In genomic region chr13:42275098-42275471, GRCh38 we compare ENCODE assay signal across 1 cellular context.
TF ChIP-seq lines count a peak whose summit lies in the region.

No MANE protein-coding gene starts in this region.

TF ChIP-seq in GM12878, 131 proteins besides CTCF, POLR2A, EP300 and RAD21 (continued from another document and continues in another):
- TF ChIP-seq SIN3A (IDR thresholded peaks at IDR 0.05; ENCODE audit: low read depth, low read length) (peak; percentile 44; the same call in 1 of the 2 replicates), RB1 (IDR thresholded peaks at IDR 0.05; ENCODE audit: borderline replicate concordance) (no peak), ZZZ3 (IDR thresholded peaks at IDR 0.05; ENCODE audit: control insufficient read depth, insufficient read length, low read depth) (no peak), USF1 (IDR thresholded peaks at IDR 0.05; ENCODE audit: borderline replicate concordance, extremely low read length, insufficient read depth, low read depth, low read length) (no peak), PAX5 (IDR thresholded peaks at IDR 0.05; ENCODE audit: borderline replicate concordance, low read depth, low read length) (peak; percentile 12; the same call in 1 of the 2 replicates), WRNIP1 (IDR thresholded peaks at IDR 0.05; ENCODE audit: borderline replicate concordance, low read depth, low read length) (no peak), MLLT1 (IDR thresholded peaks at IDR 0.05) (no peak), CBX3 (IDR thresholded peaks at IDR 0.05; ENCODE audit: borderline replicate concordance, low read depth) (no peak), MEF2B (IDR thresholded peaks at IDR 0.05; ENCODE audit: partially characterized antibody, poor library complexity, severe bottlenecking) (no peak), SPI1 (IDR thresholded peaks at IDR 0.05; ENCODE audit: borderline replicate concordance, insufficient read depth, low read depth, low read length) (peak; percentile 99), CEBPB (IDR thresholded peaks at IDR 0.05; ENCODE audit: borderline replicate concordance in 1 of 2, low read depth in 2 of 2, low read length in 2 of 2) (no peak), NFIC (IDR thresholded peaks at IDR 0.05; ENCODE audit: low read depth, low read length) (peak; percentile 31; the same call in 1 of the 2 replicates), SMARCA5 (IDR thresholded peaks at IDR 0.05) (no peak), IRF3 (IDR thresholded peaks at IDR 0.05) (no peak), BMI1 (IDR thresholded peaks at IDR 0.05; ENCODE audit: borderline replicate concordance) (no peak), CEBPZ (IDR thresholded peaks at IDR 0.05; ENCODE audit: low read depth, low read length) (no peak), EED (IDR thresholded peaks at IDR 0.05; ENCODE audit: low read depth) (peak; percentile 86), MYB (IDR thresholded peaks at IDR 0.05; ENCODE audit: borderline replicate concordance, low read depth, low read length) (no peak), ATF3 (IDR thresholded peaks at IDR 0.05; ENCODE audit: borderline replicate concordance, extremely low read depth, low read depth, low read length) (no peak), IKZF1 (conservative IDR thresholded peaks at IDR 0.05) (peak; percentile 87), ZNF384 (IDR thresholded peaks at IDR 0.05; ENCODE audit: borderline replicate concordance, low read depth, low read length) (no peak), KLF5 (IDR thresholded peaks at IDR 0.05; ENCODE audit: partially characterized antibody) (no peak), HDAC2 (IDR thresholded peaks at IDR 0.05) (no peak), FOXM1 (IDR thresholded peaks at IDR 0.05; ENCODE audit: low read depth, low read length) (no peak), SMAD1 (IDR thresholded peaks at IDR 0.05; ENCODE audit: low read depth, partially characterized antibody) (no peak), RAD51 (IDR thresholded peaks at IDR 0.05) (peak; percentile 40), STAT3 (IDR thresholded peaks at IDR 0.05; ENCODE audit: low read depth, low read length) (no peak), RELB (IDR thresholded peaks at IDR 0.05; ENCODE audit: low read depth) (peak; percentile 79), MAX (IDR thresholded peaks at IDR 0.05; ENCODE audit: low read depth, low read length) (peak; percentile 88), NFXL1 (IDR thresholded peaks at IDR 0.05; ENCODE audit: borderline replicate concordance) (no peak), ZNF207 (IDR thresholded peaks at IDR 0.05; ENCODE audit: borderline replicate concordance) (no peak), BHLHE40 (IDR thresholded peaks at IDR 0.05; ENCODE audit: borderline replicate concordance in 1 of 2, low read depth in 2 of 2, low read length in 1 of 2) (peak in 1 of 2 experiments; percentile 42; a peak in 1 of 4 replicates), YBX1 (IDR thresholded peaks at IDR 0.05) (no peak), FOXK2 (IDR thresholded peaks at IDR 0.05) (no peak), POLR2AphosphoS2 (IDR thresholded peaks at IDR 0.05; ENCODE audit: low read depth, low read length) (no peak), CBFB (IDR thresholded peaks at IDR 0.05; ENCODE audit: low read depth) (0 out of 2 replicates have a peak, but pooled peaks have one; percentile 15), BACH1 (IDR thresholded peaks at IDR 0.05; ENCODE audit: borderline replicate concordance) (no peak), HDGF (IDR thresholded peaks at IDR 0.05) (peak; percentile 24; the same call in 1 of the 2 replicates), ZSCAN29 (IDR thresholded peaks at IDR 0.05) (no peak)
- TF ChIP-seq, protein P1, sequence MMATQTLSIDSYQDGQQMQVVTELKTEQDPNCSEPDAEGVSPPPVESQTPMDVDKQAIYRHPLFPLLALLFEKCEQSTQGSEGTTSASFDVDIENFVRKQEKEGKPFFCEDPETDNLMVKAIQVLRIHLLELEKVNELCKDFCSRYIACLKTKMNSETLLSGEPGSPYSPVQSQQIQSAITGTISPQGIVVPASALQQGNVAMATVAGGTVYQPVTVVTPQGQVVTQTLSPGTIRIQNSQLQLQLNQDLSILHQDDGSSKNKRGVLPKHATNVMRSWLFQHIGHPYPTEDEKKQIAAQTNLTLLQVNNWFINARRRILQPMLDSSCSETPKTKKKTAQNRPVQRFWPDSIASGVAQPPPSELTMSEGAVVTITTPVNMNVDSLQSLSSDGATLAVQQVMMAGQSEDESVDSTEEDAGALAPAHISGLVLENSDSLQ (IDR thresholded peaks at IDR 0.05), result peak; percentile 13; the same call in 1 of the 2 replicates
- TF ChIP-seq, protein P2, sequence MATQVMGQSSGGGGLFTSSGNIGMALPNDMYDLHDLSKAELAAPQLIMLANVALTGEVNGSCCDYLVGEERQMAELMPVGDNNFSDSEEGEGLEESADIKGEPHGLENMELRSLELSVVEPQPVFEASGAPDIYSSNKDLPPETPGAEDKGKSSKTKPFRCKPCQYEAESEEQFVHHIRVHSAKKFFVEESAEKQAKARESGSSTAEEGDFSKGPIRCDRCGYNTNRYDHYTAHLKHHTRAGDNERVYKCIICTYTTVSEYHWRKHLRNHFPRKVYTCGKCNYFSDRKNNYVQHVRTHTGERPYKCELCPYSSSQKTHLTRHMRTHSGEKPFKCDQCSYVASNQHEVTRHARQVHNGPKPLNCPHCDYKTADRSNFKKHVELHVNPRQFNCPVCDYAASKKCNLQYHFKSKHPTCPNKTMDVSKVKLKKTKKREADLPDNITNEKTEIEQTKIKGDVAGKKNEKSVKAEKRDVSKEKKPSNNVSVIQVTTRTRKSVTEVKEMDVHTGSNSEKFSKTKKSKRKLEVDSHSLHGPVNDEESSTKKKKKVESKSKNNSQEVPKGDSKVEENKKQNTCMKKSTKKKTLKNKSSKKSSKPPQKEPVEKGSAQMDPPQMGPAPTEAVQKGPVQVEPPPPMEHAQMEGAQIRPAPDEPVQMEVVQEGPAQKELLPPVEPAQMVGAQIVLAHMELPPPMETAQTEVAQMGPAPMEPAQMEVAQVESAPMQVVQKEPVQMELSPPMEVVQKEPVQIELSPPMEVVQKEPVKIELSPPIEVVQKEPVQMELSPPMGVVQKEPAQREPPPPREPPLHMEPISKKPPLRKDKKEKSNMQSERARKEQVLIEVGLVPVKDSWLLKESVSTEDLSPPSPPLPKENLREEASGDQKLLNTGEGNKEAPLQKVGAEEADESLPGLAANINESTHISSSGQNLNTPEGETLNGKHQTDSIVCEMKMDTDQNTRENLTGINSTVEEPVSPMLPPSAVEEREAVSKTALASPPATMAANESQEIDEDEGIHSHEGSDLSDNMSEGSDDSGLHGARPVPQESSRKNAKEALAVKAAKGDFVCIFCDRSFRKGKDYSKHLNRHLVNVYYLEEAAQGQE (IDR thresholded peaks at IDR 0.05; ENCODE audit: low read depth, low read length), result no peak
- TF ChIP-seq, protein P3, sequence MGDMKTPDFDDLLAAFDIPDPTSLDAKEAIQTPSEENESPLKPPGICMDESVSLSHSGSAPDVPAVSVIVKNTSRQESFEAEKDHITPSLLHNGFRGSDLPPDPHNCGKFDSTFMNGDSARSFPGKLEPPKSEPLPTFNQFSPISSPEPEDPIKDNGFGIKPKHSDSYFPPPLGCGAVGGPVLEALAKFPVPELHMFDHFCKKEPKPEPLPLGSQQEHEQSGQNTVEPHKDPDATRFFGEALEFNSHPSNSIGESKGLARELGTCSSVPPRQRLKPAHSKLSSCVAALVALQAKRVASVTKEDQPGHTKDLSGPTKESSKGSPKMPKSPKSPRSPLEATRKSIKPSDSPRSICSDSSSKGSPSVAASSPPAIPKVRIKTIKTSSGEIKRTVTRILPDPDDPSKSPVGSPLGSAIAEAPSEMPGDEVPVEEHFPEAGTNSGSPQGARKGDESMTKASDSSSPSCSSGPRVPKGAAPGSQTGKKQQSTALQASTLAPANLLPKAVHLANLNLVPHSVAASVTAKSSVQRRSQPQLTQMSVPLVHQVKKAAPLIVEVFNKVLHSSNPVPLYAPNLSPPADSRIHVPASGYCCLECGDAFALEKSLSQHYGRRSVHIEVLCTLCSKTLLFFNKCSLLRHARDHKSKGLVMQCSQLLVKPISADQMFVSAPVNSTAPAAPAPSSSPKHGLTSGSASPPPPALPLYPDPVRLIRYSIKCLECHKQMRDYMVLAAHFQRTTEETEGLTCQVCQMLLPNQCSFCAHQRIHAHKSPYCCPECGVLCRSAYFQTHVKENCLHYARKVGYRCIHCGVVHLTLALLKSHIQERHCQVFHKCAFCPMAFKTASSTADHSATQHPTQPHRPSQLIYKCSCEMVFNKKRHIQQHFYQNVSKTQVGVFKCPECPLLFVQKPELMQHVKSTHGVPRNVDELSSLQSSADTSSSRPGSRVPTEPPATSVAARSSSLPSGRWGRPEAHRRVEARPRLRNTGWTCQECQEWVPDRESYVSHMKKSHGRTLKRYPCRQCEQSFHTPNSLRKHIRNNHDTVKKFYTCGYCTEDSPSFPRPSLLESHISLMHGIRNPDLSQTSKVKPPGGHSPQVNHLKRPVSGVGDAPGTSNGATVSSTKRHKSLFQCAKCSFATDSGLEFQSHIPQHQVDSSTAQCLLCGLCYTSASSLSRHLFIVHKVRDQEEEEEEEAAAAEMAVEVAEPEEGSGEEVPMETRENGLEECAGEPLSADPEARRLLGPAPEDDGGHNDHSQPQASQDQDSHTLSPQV (IDR thresholded peaks at IDR 0.05), result no peak
- TF ChIP-seq, protein P4, sequence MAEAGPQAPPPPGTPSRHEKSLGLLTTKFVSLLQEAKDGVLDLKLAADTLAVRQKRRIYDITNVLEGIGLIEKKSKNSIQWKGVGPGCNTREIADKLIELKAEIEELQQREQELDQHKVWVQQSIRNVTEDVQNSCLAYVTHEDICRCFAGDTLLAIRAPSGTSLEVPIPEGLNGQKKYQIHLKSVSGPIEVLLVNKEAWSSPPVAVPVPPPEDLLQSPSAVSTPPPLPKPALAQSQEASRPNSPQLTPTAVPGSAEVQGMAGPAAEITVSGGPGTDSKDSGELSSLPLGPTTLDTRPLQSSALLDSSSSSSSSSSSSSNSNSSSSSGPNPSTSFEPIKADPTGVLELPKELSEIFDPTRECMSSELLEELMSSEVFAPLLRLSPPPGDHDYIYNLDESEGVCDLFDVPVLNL (IDR thresholded peaks at IDR 0.05; ENCODE audit: low read depth, low read length), result no peak
